7 cellular contexts compared by ENCODE assay signal in genomic region chr7:30173058-30173897, GRCh38. TPM values are rescaled to one million over a fixed set of nuclear protein-coding genes. Genes with fewer than 3 reads are reported as not detected.
DNase-seq lines count a peak whose midpoint lies in the region; ATAC-seq and TF ChIP-seq lines count a peak whose summit lies in the region.

No MANE protein-coding gene starts in this region.

- H3K4me2 ChIP-seq in PC-3 (ENCODE audit: low read length) (peak overlapping the region; percentile 56; the same call in 1 of the 2 replicates), neural progenitor cell (peak overlapping the region; percentile 23)

- H3K9me3 Mint-ChIP-seq in neural progenitor cell (no peaks in the 10 kb centered on the region), T-cell (no peaks in the 10 kb centered on the region)

- H3K9ac ChIP-seq in PC-3 (ENCODE audit: low read length) (no peak overlapping the region), neural progenitor cell (no peak overlapping the region)

- H3K4me3 ChIP-seq in PC-3 (ENCODE audit: low read length) (no peak overlapping the region), epithelial cell of proximal tubule (ENCODE audit: low read depth, low read length) (no peak overlapping the region), neural progenitor cell (no peak overlapping the region)

- ATAC-seq in PC-3 (peak; percentile 86), T-cell (replicated peaks in 1 of 4) (no peak), HG03439 (IDR thresholded peaks at IDR 0.05; ENCODE audit: unreplicated experiment) (no peak)

- H3K27ac Mint-ChIP-seq in neural progenitor cell: peak overlapping the region; percentile 19
- H3K27ac Mint-ChIP-seq in T-cell: no peak overlapping the region

- TF ChIP-seq CTCF in PC-3 (conservative IDR thresholded peaks at IDR 0.05; ENCODE audit: low read depth, low read length) (peak; percentile 64), epithelial cell of proximal tubule (conservative IDR thresholded peaks at IDR 0.05; ENCODE audit: low read depth, low read length) (peak; percentile 20), neural progenitor cell (IDR thresholded peaks at IDR 0.05) (peak; percentile 42)

- CTCF ChIA-PET in PC-3 (lab: Charles Lee) (interaction anchor here (0.7 to 1.3 kb wide), 3 partner anchors 9 to 99 kb away, joined by 3 to 6 read pairs (median 3); no protein-coding TSS in a partner anchor), T-cell (lab: Charles Lee) (interaction anchor here in 1 of 2 donors (0.5 kb wide), 1 partner anchor 100 kb away, joined by 3 read pairs; no protein-coding TSS in a partner anchor)

- H3K9me2 ChIP-seq in PC-3 (replicated peaks; ENCODE audit: low read length): no peaks in the 10 kb centered on the region

- H3K4me1 Mint-ChIP-seq in neural progenitor cell (peaks cover 53% of the 10 kb centered on the region), T-cell (peaks cover 0 to 8% (median 0%) of the 10 kb centered on the region in 3 donors)

- no peaks in the 10 kb centered on the region for H3F3A ChIP-seq in PC-3 (ENCODE audit: low read length, unreplicated experiment)
- peaks cover 15% of the 10 kb centered on the region for H3F3A ChIP-seq in neural progenitor cell (ENCODE audit: low read depth)

- no peaks in the 10 kb centered on the region for H3K27me3 ChIP-seq in PC-3 (ENCODE audit: low read length)
- H3K27me3 ChIP-seq in neural progenitor cell: no peaks in the 10 kb centered on the region

- H3K9me3 ChIP-seq in PC-3 (ENCODE audit: low read length) (no peaks in the 10 kb centered on the region), neural progenitor cell (ENCODE audit: low read depth) (no peaks in the 10 kb centered on the region)

- H3K36me3 ChIP-seq in PC-3 (ENCODE audit: low read depth, low read length) (no peaks in the 10 kb centered on the region), neural progenitor cell (no peaks in the 10 kb centered on the region)

- H3K79me2 ChIP-seq in PC-3 (ENCODE audit: low read length) (no peaks in the 10 kb centered on the region), neural progenitor cell (ENCODE audit: low read depth) (no peaks in the 10 kb centered on the region)

- H4K20me1 ChIP-seq in PC-3 (ENCODE audit: low read length) (no peaks in the 10 kb centered on the region), neural progenitor cell (ENCODE audit: low read depth) (no peaks in the 10 kb centered on the region)

- H3K4me3 Mint-ChIP-seq in neural progenitor cell (peak overlapping the region; percentile 52), T-cell (no peak overlapping the region)

- no TSS peak for BruUV-seq in PC-3 (replicated peaks; lab: Mats Ljungman, UMichigan)

- peaks cover 48% of the 10 kb centered on the region for H3K4me1 ChIP-seq in PC-3 (ENCODE audit: insufficient read depth, low read length)
- peaks cover 20% of the 10 kb centered on the region for H3K4me1 ChIP-seq in neural progenitor cell

- H3K27ac ChIP-seq in PC-3 (ENCODE audit: low read length) (peak overlapping the region; percentile 93), neural progenitor cell (no peak overlapping the region)

- H3K27me3 Mint-ChIP-seq in neural progenitor cell (ENCODE audit: insufficient read depth, low read depth) (peaks cover 8% of the 10 kb centered on the region), T-cell (no peaks in the 10 kb centered on the region)

- intact Hi-C loops in PC-3 (cut with micrococcal nuclease): loop anchor here (1.0 to 5.0 kb wide), 2 partner anchors 99 to 146 kb away; partner anchors contain the start of genes FKBP14 and PLEKHA8

- H3K36me3 Mint-ChIP-seq in neural progenitor cell: no peaks in the 10 kb centered on the region
- no peaks in the 10 kb centered on the region for H3K36me3 Mint-ChIP-seq in T-cell

- H2AFZ ChIP-seq in PC-3 (ENCODE audit: low read length) (no peak overlapping the region), neural progenitor cell (replicated peaks) (peak overlapping the region; percentile 15)

- TF ChIP-seq EP300 in Ishikawa (IDR thresholded peaks at IDR 0.05; ENCODE audit: borderline replicate concordance): no peak

- DNase-seq in PC-3 (peak; percentile 94), epithelial cell of proximal tubule (ENCODE audit: low read depth) (no peak), neural progenitor cell (ENCODE audit: low spot score) (peak; percentile 71), T-cell (no peak), GM19238 (ENCODE audit: insufficient read length, low spot score) (no peak)

- peak; percentile 53 for TF ChIP-seq RAD21 in Ishikawa (IDR thresholded peaks at IDR 0.05; ENCODE audit: low read depth)

- POLR2A ChIA-PET in PC-3 (lab: Charles Lee; ENCODE audit: unreplicated experiment): no interaction called here
- POLR2A ChIA-PET in T-cell (lab: Charles Lee): no interaction called here

TF ChIP-seq in Ishikawa, 13 proteins besides CTCF, POLR2A, EP300 and RAD21:
- TF ChIP-seq FOXM1 (IDR thresholded peaks at IDR 0.05; ENCODE audit: borderline replicate concordance, low read depth): no peak
- TF ChIP-seq TEAD4 (IDR thresholded peaks at IDR 0.05): no peak
- no peak for TF ChIP-seq ZBTB7A (IDR thresholded peaks at IDR 0.05; ENCODE audit: low read depth)
- no peak for TF ChIP-seq EGR1 (IDR thresholded peaks at IDR 0.05)
- TF ChIP-seq REST (IDR thresholded peaks at IDR 0.05; ENCODE audit: low read depth): no peak
- no peak for TF ChIP-seq MAX (IDR thresholded peaks at IDR 0.05)
- no peak for TF ChIP-seq TAF1 (IDR thresholded peaks at IDR 0.05; ENCODE audit: low read depth)
- no peak for TF ChIP-seq TCF12 (IDR thresholded peaks at IDR 0.05; ENCODE audit: low read depth)
- TF ChIP-seq YY1 (IDR thresholded peaks at IDR 0.05; ENCODE audit: low read depth): no peak
- TF ChIP-seq CREB1 (IDR thresholded peaks at IDR 0.05; ENCODE audit: low read depth): no peak
- no peak for TF ChIP-seq CEBPB (IDR thresholded peaks at IDR 0.05)
- no peak for TF ChIP-seq NFIC (IDR thresholded peaks at IDR 0.05)
- TF ChIP-seq USF1 (IDR thresholded peaks at IDR 0.05): no peak

RNA-seq across cellular contexts. Expression of gene MTURN, which starts 38.5 kb away (rescaled TPM):
- total RNA-seq in PC-3 (2014; rRNA removed): 5.4 and 6.3 TPM in 2 replicates
- total RNA-seq in epithelial cell of proximal tubule: 3.4 and 4.7 TPM in 2 replicates
- total RNA-seq in neural progenitor cell (ENCODE audit: low replicate concordance): 12.6 and 18.0 TPM in 2 replicates
- total RNA-seq in T-cell: 10 to 100 TPM; 17.3 to 26.3 (median 22.8) TPM

Comparison
In these comparisons a context has a peak if more than half of its experiments do, and no peak if none do; other contexts are left out.
1. DNase-seq: peak in PC-3 (single experiment) and neural progenitor cell (single experiment); none in epithelial cell of proximal tubule (single experiment), T-cell (0 of 34) and GM19238 (single experiment).
2. Peak in every context shown above with its lines, with median percentiles within 50 percentile points of each other: CTCF ChIP-seq.